10 cellular contexts compared by ENCODE assay signal in genomic region chr1:205442051-205442721, GRCh38. TPM values are rescaled to one million over a fixed set of nuclear protein-coding genes. Genes with fewer than 3 reads are reported as not detected.
DNase-seq lines count a peak whose midpoint lies in the region; ATAC-seq and TF ChIP-seq lines count a peak whose summit lies in the region.
"Had no signal": no experiment of that assay in that cellular context is flagged by ENCODE, and none has a peak within 500 bp of the region (broad histone marks: within the 10 kb centered on the region; RNA-seq: fewer than 3 reads in every experiment).

No MANE protein-coding gene starts in this region.

- H3K36me3 ChIP-seq in GM23338 (ENCODE audit: insufficient read depth) (no peaks in the 10 kb centered on the region), endodermal cell (ENCODE audit: control insufficient read depth, insufficient read depth, low read length) (no peaks in the 10 kb centered on the region)

- H3K9me2 ChIP-seq in GM23338 (ENCODE audit: insufficient read depth), result no peaks in the 10 kb centered on the region

- TF ChIP-seq CTCF in GM23338 (conservative IDR thresholded peaks at IDR 0.05; ENCODE audit: low read depth in 2 of 2), result no peak
- no peak for TF ChIP-seq CTCF in endodermal cell (conservative IDR thresholded peaks at IDR 0.05)
- no peak for TF ChIP-seq CTCF in progenitor cell of endocrine pancreas (IDR thresholded peaks at IDR 0.05; ENCODE audit: unreplicated experiment)

- H3K4me1 ChIP-seq in GM23338 (ENCODE audit: insufficient read depth) (peaks cover 81% of the 10 kb centered on the region), endodermal cell (ENCODE audit: control insufficient read depth, insufficient read depth, low read length) (peaks cover 44% of the 10 kb centered on the region)

- H3K27me3 ChIP-seq in GM23338 (ENCODE audit: insufficient read depth) (no peaks in the 10 kb centered on the region), endodermal cell (ENCODE audit: control insufficient read depth, insufficient read depth, low read length, poor library complexity, severe bottlenecking) (no peaks in the 10 kb centered on the region)

- H3K27ac Mint-ChIP-seq in GM23338 (peak overlapping the region; percentile 85), endodermal cell (peak overlapping the region; percentile 93), progenitor cell of endocrine pancreas (peak overlapping the region; percentile 79)
- H3K27ac Mint-ChIP-seq in stimulated activated effector memory CD8-positive, alpha-beta T cell treated with anti-CD3 and anti-CD28 coated beads, Interleukin-12 subunit alpha, Interleukin-12 subunit beta, amount 100 ng/mL, for 72 hours, result no peak overlapping the region

- H3K9me3 ChIP-seq in endodermal cell (ENCODE audit: control insufficient read depth, low read length), result no peaks in the 10 kb centered on the region

- ATAC-seq in GM23338 (no peak), HG03196 (IDR thresholded peaks at IDR 0.05; ENCODE audit: unreplicated experiment) (no peak)
- no peak for ATAC-seq in stimulated activated effector memory CD8-positive, alpha-beta T cell treated with anti-CD3 and anti-CD28 coated beads, Interleukin-12 subunit alpha, Interleukin-12 subunit beta, amount 100 ng/mL, for 72 hours

- H3K4me3 ChIP-seq in GM23338, result peak overlapping the region; percentile 20
- H3K4me3 ChIP-seq in endodermal cell (ENCODE audit: low read length), result no peak overlapping the region

- H3K4me2 ChIP-seq in GM23338, result peak overlapping the region; percentile 77

- H3F3A ChIP-seq in GM23338 (replicated peaks; ENCODE audit: low read depth), result peaks cover 35% of the 10 kb centered on the region

- peaks cover 88% of the 10 kb centered on the region for H3K4me1 Mint-ChIP-seq in GM23338
- peaks cover 72% of the 10 kb centered on the region for H3K4me1 Mint-ChIP-seq in endodermal cell
- H3K4me1 Mint-ChIP-seq in progenitor cell of endocrine pancreas (ENCODE audit: low read depth), result peaks cover 51% of the 10 kb centered on the region
- peaks cover 52% of the 10 kb centered on the region for H3K4me1 Mint-ChIP-seq in stimulated activated effector memory CD8-positive, alpha-beta T cell treated with anti-CD3 and anti-CD28 coated beads, Interleukin-12 subunit alpha, Interleukin-12 subunit beta, amount 100 ng/mL, for 72 hours

- H3K27me3 Mint-ChIP-seq in GM23338 (ENCODE audit: insufficient read depth, low read depth, poor library complexity) (peaks cover 52% of the 10 kb centered on the region), endodermal cell (ENCODE audit: insufficient read depth) (peaks cover 4% of the 10 kb centered on the region), progenitor cell of endocrine pancreas (peaks cover 4% of the 10 kb centered on the region)

- H3K9ac ChIP-seq in endodermal cell (ENCODE audit: extremely low read depth, low read length, poor library complexity, severe bottlenecking), result no peak overlapping the region
- H3K9ac ChIP-seq: KMS-11 had no signal

- 0 out of 2 replicates have a peak, but pooled peaks cover 7% of the 10 kb centered on the region for H4K20me1 ChIP-seq in GM23338 (replicated peaks; ENCODE audit: insufficient read depth)

- H3K9me3 Mint-ChIP-seq in GM23338 (no peaks in the 10 kb centered on the region), endodermal cell (no peaks in the 10 kb centered on the region), progenitor cell of endocrine pancreas (ENCODE audit: low read depth) (no peaks in the 10 kb centered on the region)
- no peaks in the 10 kb centered on the region for H3K9me3 Mint-ChIP-seq in stimulated activated effector memory CD8-positive, alpha-beta T cell treated with anti-CD3 and anti-CD28 coated beads, Interleukin-12 subunit alpha, Interleukin-12 subunit beta, amount 100 ng/mL, for 72 hours

- no peaks in the 10 kb centered on the region; the same call in 1 of the 2 replicates for H3K79me2 ChIP-seq in GM23338 (replicated peaks; ENCODE audit: insufficient read depth)

- 75 to 77% methylated on average over 4 to 11 of the region's 12 CpGs for WGBS in endodermal cell (ENCODE audit: insufficient coverage in 1 of 2, insufficient read length in 1 of 2), 2 experiments

- DNase-seq in GM23338 (ENCODE audit: low spot score), result no peak
- peak; percentile 44 for DNase-seq in NCI-H2227 (lab: John Stamatoyannopoulos, UW; ENCODE audit: unreplicated experiment)
- DNase-seq in endodermal cell, result peak; percentile 68
- no peak for DNase-seq in progenitor cell of endocrine pancreas (ENCODE audit: low spot score, unreplicated experiment)
- no peak for DNase-seq in stimulated activated effector memory CD8-positive, alpha-beta T cell treated with anti-CD3 and anti-CD28 coated beads, Interleukin-12 subunit alpha, Interleukin-12 subunit beta, amount 100 ng/mL, for 72 hours (ENCODE audit: low spot score in 2 of 2)
- no peak for DNase-seq in epidermal melanocyte (ENCODE audit: insufficient read length, low spot score)
- DNase-seq: activated naive CD4-positive, alpha-beta T cell treated with anti-CD3 and anti-CD28 coated beads, Interleukin-2, amount 50 U/mL, for 16 hours had no signal

- peaks cover 21% of the 10 kb centered on the region for H3K36me3 Mint-ChIP-seq in GM23338 (ENCODE audit: low read depth)
- H3K36me3 Mint-ChIP-seq in endodermal cell (ENCODE audit: low read depth), result peaks cover 4% of the 10 kb centered on the region
- H3K36me3 Mint-ChIP-seq in progenitor cell of endocrine pancreas (ENCODE audit: insufficient read depth), result peaks cover 3% of the 10 kb centered on the region
- peaks cover 5% of the 10 kb centered on the region for H3K36me3 Mint-ChIP-seq in stimulated activated effector memory CD8-positive, alpha-beta T cell treated with anti-CD3 and anti-CD28 coated beads, Interleukin-12 subunit alpha, Interleukin-12 subunit beta, amount 100 ng/mL, for 72 hours

- H2AFZ ChIP-seq in GM23338, result no peak overlapping the region

- H3K27ac ChIP-seq in GM23338 (ENCODE audit: low read depth) (no peak overlapping the region), endodermal cell (ENCODE audit: low read depth, low read length) (peak overlapping the region; percentile 63)
- H3K27ac ChIP-seq: KMS-11, VCaP had no signal

- H3K4me3 Mint-ChIP-seq in GM23338, result peak overlapping the region; percentile 6; the same call in 1 of the 3 replicates
- H3K4me3 Mint-ChIP-seq in endodermal cell, result no peak overlapping the region
- H3K4me3 Mint-ChIP-seq in progenitor cell of endocrine pancreas (ENCODE audit: low read depth), result no peak overlapping the region
- no peak overlapping the region for H3K4me3 Mint-ChIP-seq in stimulated activated effector memory CD8-positive, alpha-beta T cell treated with anti-CD3 and anti-CD28 coated beads, Interleukin-12 subunit alpha, Interleukin-12 subunit beta, amount 100 ng/mL, for 72 hours

TF ChIP-seq in GM23338, 12 proteins besides CTCF, POLR2A, EP300 and RAD21:
- TF ChIP-seq JUNB (IDR thresholded peaks at IDR 0.05; ENCODE audit: unreplicated experiment), result no peak
- no peak for TF ChIP-seq POLR2AphosphoS5 (IDR thresholded peaks at IDR 0.05; ENCODE audit: low read depth)
- no peak for TF ChIP-seq EZH2phosphoT487 (IDR thresholded peaks at IDR 0.05; ENCODE audit: unreplicated experiment)
- no peak for TF ChIP-seq ZNF331 (CRISPR knock-in tag; IDR thresholded peaks at IDR 0.05; ENCODE audit: low read depth)
- TF ChIP-seq ETS1 (IDR thresholded peaks at IDR 0.05), result no peak

RNA-seq across cellular contexts. Expression of gene BLACAT1, which starts 13.7 kb away (rescaled TPM):
- total RNA-seq in GM23338 (2014; rRNA removed; shearing (Covaris generic)), result 5.6 and 6.2 TPM in 2 replicates
- polyA plus RNA-seq in GM23338 (2016; fragmentation: Nextera tagmentation; extraction: Ambion mirVana), result 1.5 and 1.6 TPM in 2 replicates
- 1 to 10 TPM; 7.4 to 7.6 TPM for total RNA-seq in endodermal cell
- 9.3 TPM for polyA plus RNA-seq in endodermal cell (2013, experiment 1 of 2)
- polyA plus RNA-seq in endodermal cell (2013, experiment 2 of 2), result 9.8 TPM
- total RNA-seq in progenitor cell of endocrine pancreas, result 6.3 and 6.7 TPM in 2 replicates

RNA-seq across cellular contexts. Expression of gene LEMD1, which starts 20.3 kb away (rescaled TPM):
- 10.7 and 14.7 TPM in 2 replicates for total RNA-seq in GM23338 (2014; rRNA removed; shearing (Covaris generic))
- 3.7 and 4.7 TPM in 2 replicates for polyA plus RNA-seq in GM23338 (2016; fragmentation: Nextera tagmentation; extraction: Ambion mirVana)
- total RNA-seq in endodermal cell (10 to 100 TPM; 13.5 to 16.7 TPM), progenitor cell of endocrine pancreas (13.9 and 15.2 TPM in 2 replicates)
- polyA plus RNA-seq in endodermal cell (2013, experiment 1 of 2), result 20.5 TPM
- polyA plus RNA-seq in endodermal cell (2013, experiment 2 of 2), result 20.2 TPM

Comparison
In these comparisons a context has a peak if more than half of its experiments do, and no peak if none do; other contexts are left out.
1. DNase-seq: peak in NCI-H2227 (single experiment) and endodermal cell (single experiment); none in GM23338 (single experiment), progenitor cell of endocrine pancreas (single experiment), stimulated activated effector memory CD8-positive, alpha-beta T cell treated with anti-CD3 and anti-CD28 coated beads, Interleukin-12 subunit alpha, Interleukin-12 subunit beta, amount 100 ng/mL, for 72 hours (0 of 2) and epidermal melanocyte (single experiment).